In genomic region chr4:68905598-68906237, GRCh38 we compare ENCODE assay signal across 12 cellular contexts. TPM values are rescaled to one million over a fixed set of nuclear protein-coding genes. Genes with fewer than 3 reads are reported as not detected.
DNase-seq lines count a peak whose midpoint lies in the region; ATAC-seq and TF ChIP-seq lines count a peak whose summit lies in the region.
"Had no signal": no experiment of that assay in that cellular context is flagged by ENCODE, and none has a peak within 500 bp of the region (broad histone marks: within the 10 kb centered on the region; RNA-seq: fewer than 3 reads in every experiment).

No MANE protein-coding gene starts in this region.

- H4K20me1 ChIP-seq in SK-N-SH (ENCODE audit: insufficient read depth) = no peaks in the 10 kb centered on the region

- no peak overlapping the region for H3K27ac Mint-ChIP-seq in activated CD4-positive, alpha-beta T cell treated with anti-CD3 and anti-CD28 coated beads, Interleukin-2, amount 10 ng/mL, durations not matched to agents 7 days and 5 days

- H3K4me3 Mint-ChIP-seq in activated CD4-positive, alpha-beta T cell treated with anti-CD3 and anti-CD28 coated beads, Interleukin-2, amount 10 ng/mL, durations not matched to agents 7 days and 5 days = no peak overlapping the region

- no peaks in the 10 kb centered on the region for H3K9me3 Mint-ChIP-seq in activated CD4-positive, alpha-beta T cell treated with anti-CD3 and anti-CD28 coated beads, Interleukin-2, amount 10 ng/mL, durations not matched to agents 7 days and 5 days

- H3K4me2 ChIP-seq in SK-N-SH = peak overlapping the region; percentile 72

- no peaks in the 10 kb centered on the region for H3K79me2 ChIP-seq in SK-N-SH (ENCODE audit: insufficient read depth)

- no peaks in the 10 kb centered on the region for H3F3A ChIP-seq in SK-N-SH (replicated peaks; ENCODE audit: insufficient read depth)

- no peaks in the 10 kb centered on the region for H3K36me3 Mint-ChIP-seq in activated CD4-positive, alpha-beta T cell treated with anti-CD3 and anti-CD28 coated beads, Interleukin-2, amount 10 ng/mL, durations not matched to agents 7 days and 5 days (ENCODE audit: low read depth)
- H3K36me3 Mint-ChIP-seq: activated naive CD4-positive, alpha-beta T cell treated with anti-CD3 and anti-CD28 coated beads, Interleukin-2, amount 50 U/mL, for 72 hours had no signal

- H3K4me1 ChIP-seq in SK-N-SH (ENCODE audit: control insufficient read depth in 1 of 2, insufficient read depth in 2 of 2, low read depth in 1 of 2, low read length in 1 of 2) = no peaks in the 10 kb centered on the region
- peaks cover 30% of the 10 kb centered on the region for H3K4me1 ChIP-seq in iPS-15b (ENCODE audit: control insufficient read depth, insufficient read depth, low read length)

- H3K27me3 ChIP-seq in SK-N-SH (ENCODE audit: insufficient read depth) (peaks cover 36% of the 10 kb centered on the region; the same call in 1 of the 2 replicates), iPS-15b (ENCODE audit: control insufficient read depth, insufficient read depth, low read length) (no peaks in the 10 kb centered on the region)
- H3K27me3 ChIP-seq: MG63 had no signal

- peak; percentile 56 for ATAC-seq in GM21717 (IDR thresholded peaks at IDR 0.05; ENCODE audit: unreplicated experiment)
- no peak for ATAC-seq in HG03439 (IDR thresholded peaks at IDR 0.05; ENCODE audit: unreplicated experiment)
- no peak for ATAC-seq in GM21360 (IDR thresholded peaks at IDR 0.05; ENCODE audit: unreplicated experiment)
- ATAC-seq: activated naive CD4-positive, alpha-beta T cell treated with anti-CD3 and anti-CD28 coated beads, Interleukin-2, amount 50 U/mL, for 72 hours; HCT116 had no signal

- DNase-seq in SK-N-SH (no peak), retina (peak; percentile 40)
- no peak for DNase-seq in activated CD4-positive, alpha-beta T cell treated with anti-CD3 and anti-CD28 coated beads, Interleukin-2, amount 10 ng/mL, durations not matched to agents 7 days and 5 days
- no peak for DNase-seq in NK-92 treated with Interleukin-12 subunit alpha and Interleukin-12 subunit beta, amount 100 ng/mL, for 24 hours (lab: John Stamatoyannopoulos, UW)
- DNase-seq: MG63 had no signal

- no peaks in the 10 kb centered on the region for H3K4me1 Mint-ChIP-seq in activated CD4-positive, alpha-beta T cell treated with anti-CD3 and anti-CD28 coated beads, Interleukin-2, amount 10 ng/mL, durations not matched to agents 7 days and 5 days

- H3K36me3 ChIP-seq in SK-N-SH (replicated peaks in 1 of 2; ENCODE audit: control insufficient read depth in 1 of 2, insufficient read depth in 2 of 2, low read length in 1 of 2) (no peaks in the 10 kb centered on the region), iPS-15b (ENCODE audit: control insufficient read depth, insufficient read depth, low read length) (no peaks in the 10 kb centered on the region)
- H3K36me3 ChIP-seq: MG63 had no signal

- TF ChIP-seq CTCF in SK-N-SH (IDR thresholded peaks at IDR 0.05) = no peak

- no peak overlapping the region for H3K27ac ChIP-seq in SK-N-SH (ENCODE audit: low read depth in 2 of 2, low read length in 1 of 2)

- H2AFZ ChIP-seq in SK-N-SH (ENCODE audit: low read depth) = no peak overlapping the region; the same call in 1 of the 2 replicates

- H3K27me3 Mint-ChIP-seq in activated CD4-positive, alpha-beta T cell treated with anti-CD3 and anti-CD28 coated beads, Interleukin-2, amount 10 ng/mL, durations not matched to agents 7 days and 5 days = no peaks in the 10 kb centered on the region

- CTCF ChIA-PET in SK-N-SH (lab: Yijun Ruan, JAX) = no interaction called here
- CTCF ChIA-PET in activated CD4-positive, alpha-beta T cell treated with anti-CD3 and anti-CD28 coated beads, Interleukin-2, amount 10 ng/mL, durations not matched to agents 7 days and 5 days (lab: Charles Lee) = no interaction called here

- H3K9ac ChIP-seq in SK-N-SH (no peak overlapping the region), iPS-15b (ENCODE audit: low read depth, low read length) (peak overlapping the region; percentile 63)

- TF ChIP-seq RAD21 in SK-N-SH (IDR thresholded peaks at IDR 0.05; ENCODE audit: low read length) = no peak

- 15% methylated on average over 4 of the region's 4 CpGs for WGBS in SK-N-SH (ENCODE audit: low lambda C conversion rate)

- no peaks in the 10 kb centered on the region for H3K9me2 ChIP-seq in SK-N-SH

- peak overlapping the region; percentile 12 to 54; a peak in 3 of 4 replicates for H3K4me3 ChIP-seq in SK-N-SH (ENCODE audit: low read depth in 2 of 2, low read length in 1 of 2)
- H3K4me3 ChIP-seq in iPS-15b (ENCODE audit: low read depth, low read length) = peak overlapping the region; percentile 49
- H3K4me3 ChIP-seq: MG63 had no signal

- H3K9me3 ChIP-seq in SK-N-SH (no peaks in the 10 kb centered on the region), iPS-15b (ENCODE audit: control insufficient read depth, insufficient read depth, low read length) (no peaks in the 10 kb centered on the region)
- H3K9me3 ChIP-seq: MG63 had no signal

- POLR2A ChIA-PET in SK-N-SH (lab: Yijun Ruan, JAX) = no interaction called here
- POLR2A ChIA-PET in activated CD4-positive, alpha-beta T cell treated with anti-CD3 and anti-CD28 coated beads, Interleukin-2, amount 10 ng/mL, durations not matched to agents 7 days and 5 days (lab: Charles Lee) = no interaction called here

- TF ChIP-seq EP300 in SK-N-SH (IDR thresholded peaks at IDR 0.05; ENCODE audit: borderline replicate concordance in 1 of 2, low read depth in 1 of 2, low read length in 1 of 2) = no peak

TF ChIP-seq in SK-N-SH, 30 proteins besides CTCF, POLR2A, EP300 and RAD21:
- TF ChIP-seq EZH2phosphoT487 (IDR thresholded peaks at IDR 0.05; ENCODE audit: borderline replicate concordance, low read depth) = no peak
- no peak for TF ChIP-seq REST (IDR thresholded peaks at IDR 0.05; ENCODE audit: low read depth, low read length)
- no peak for TF ChIP-seq GABPA (IDR thresholded peaks at IDR 0.05; ENCODE audit: low read depth)
- TF ChIP-seq RFX5 (IDR thresholded peaks at IDR 0.05; ENCODE audit: low read length) = no peak
- no peak for TF ChIP-seq MAX (IDR thresholded peaks at IDR 0.05; ENCODE audit: low read depth)
- no peak for TF ChIP-seq TCF12 (IDR thresholded peaks at IDR 0.05)
- TF ChIP-seq MEF2A (IDR thresholded peaks at IDR 0.05; ENCODE audit: borderline replicate concordance, low read depth) = no peak
- TF ChIP-seq TAF1 (IDR thresholded peaks at IDR 0.05; ENCODE audit: borderline replicate concordance, low read depth, low read length) = no peak
- TF ChIP-seq CHD2 (IDR thresholded peaks at IDR 0.05; ENCODE audit: low read length, partially characterized antibody) = no peak
- no peak for TF ChIP-seq NRF1 (IDR thresholded peaks at IDR 0.05; ENCODE audit: low read depth, low read length)
- no peak for TF ChIP-seq POLR2AphosphoS5 (IDR thresholded peaks at IDR 0.05; ENCODE audit: low read depth, low read length)
- no peak for TF ChIP-seq ELF1 (IDR thresholded peaks at IDR 0.05)
- no peak for TF ChIP-seq GATA2 (CRISPR knock-in tag; IDR thresholded peaks at IDR 0.05)
TF ChIP-seq in SK-N-SH: peak in this region for 0.

RNA-seq across cellular contexts. Expression of gene UGT2A3, which starts 45.9 kb away (rescaled TPM):
- not detected in 2 replicates for polyA plus RNA-seq in SK-N-SH (2012; rRNA removed)
- not detected in 2 replicates for polyA plus RNA-seq in SK-N-SH (2012; cell fraction: cytosol; rRNA removed)
- polyA plus RNA-seq in SK-N-SH (2012; cell fraction: nucleus; rRNA removed) = not detected in 2 replicates
- total RNA-seq in activated CD4-positive, alpha-beta T cell treated with anti-CD3 and anti-CD28 coated beads, Interleukin-2, amount 10 ng/mL, durations not matched to agents 7 days and 5 days = not detected
- total RNA-seq: activated naive CD4-positive, alpha-beta T cell treated with anti-CD3 and anti-CD28 coated beads, Interleukin-2, amount 50 U/mL, for 72 hours; T-helper 2 cell treated with Interferon-gamma antibody and Interleukin-4, amounts not matched to agents 100 ng/mL and 5 ng/mL, for 36 hours had no signal
